ENCODE assay signal across 8 cellular contexts in the genomic region with DNA sequence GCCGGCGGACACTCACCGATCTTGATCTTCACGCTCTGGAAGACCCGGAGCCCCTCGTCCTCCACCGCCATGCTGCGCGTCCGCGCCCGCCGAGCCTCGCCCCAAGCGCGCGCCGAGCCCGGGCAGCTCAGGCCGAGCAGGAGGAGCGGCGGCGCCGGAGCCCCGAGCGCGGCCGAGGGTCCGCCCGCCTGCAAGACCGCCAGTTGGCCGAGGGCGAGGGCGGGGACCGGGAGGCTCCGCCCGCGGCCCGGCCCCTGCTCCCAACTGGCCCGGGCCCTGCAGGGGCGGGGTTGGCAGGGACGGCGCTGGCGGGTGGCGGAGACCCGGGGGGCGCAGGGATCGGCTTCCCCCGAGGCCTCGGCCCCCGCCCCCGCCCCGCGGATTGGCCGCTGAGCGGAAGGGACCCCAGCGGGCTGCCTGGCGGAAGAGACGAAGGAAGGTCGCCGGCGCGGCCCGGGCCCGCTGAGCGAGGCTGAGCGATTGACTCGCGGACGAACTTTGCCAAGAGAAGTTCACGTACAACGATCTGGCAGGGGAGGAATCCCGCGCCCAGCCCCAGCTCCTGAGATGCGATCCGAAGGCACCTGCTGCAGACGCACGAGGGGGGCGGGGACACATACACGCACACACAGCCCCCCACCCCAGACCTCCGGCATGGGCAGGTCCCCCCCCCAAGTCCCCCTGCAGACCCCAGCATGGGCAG. TPM values are rescaled to one million over a fixed set of nuclear protein-coding genes. Genes with fewer than 3 reads are reported as not detected.
DNase-seq lines count a peak whose midpoint lies in the region; ATAC-seq and TF ChIP-seq lines count a peak whose summit lies in the region.

A gene with protein sequence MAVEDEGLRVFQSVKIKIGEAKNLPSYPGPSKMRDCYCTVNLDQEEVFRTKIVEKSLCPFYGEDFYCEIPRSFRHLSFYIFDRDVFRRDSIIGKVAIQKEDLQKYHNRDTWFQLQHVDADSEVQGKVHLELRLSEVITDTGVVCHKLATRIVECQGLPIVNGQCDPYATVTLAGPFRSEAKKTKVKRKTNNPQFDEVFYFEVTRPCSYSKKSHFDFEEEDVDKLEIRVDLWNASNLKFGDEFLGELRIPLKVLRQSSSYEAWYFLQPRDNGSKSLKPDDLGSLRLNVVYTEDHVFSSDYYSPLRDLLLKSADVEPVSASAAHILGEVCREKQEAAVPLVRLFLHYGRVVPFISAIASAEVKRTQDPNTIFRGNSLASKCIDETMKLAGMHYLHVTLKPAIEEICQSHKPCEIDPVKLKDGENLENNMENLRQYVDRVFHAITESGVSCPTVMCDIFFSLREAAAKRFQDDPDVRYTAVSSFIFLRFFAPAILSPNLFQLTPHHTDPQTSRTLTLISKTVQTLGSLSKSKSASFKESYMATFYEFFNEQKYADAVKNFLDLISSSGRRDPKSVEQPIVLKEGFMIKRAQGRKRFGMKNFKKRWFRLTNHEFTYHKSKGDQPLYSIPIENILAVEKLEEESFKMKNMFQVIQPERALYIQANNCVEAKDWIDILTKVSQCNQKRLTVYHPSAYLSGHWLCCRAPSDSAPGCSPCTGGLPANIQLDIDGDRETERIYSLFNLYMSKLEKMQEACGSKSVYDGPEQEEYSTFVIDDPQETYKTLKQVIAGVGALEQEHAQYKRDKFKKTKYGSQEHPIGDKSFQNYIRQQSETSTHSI (minus strand): TSS at position 205 of the 703 bp plus-strand sequence. CDS start 134 bp downstream, at position 71.

- H3K9ac ChIP-seq in endodermal cell (ENCODE audit: extremely low read depth, low read length, poor library complexity, severe bottlenecking) = peak within 1 kb of the TSS; percentile 8

- H3K9me3 ChIP-seq in endodermal cell (ENCODE audit: control insufficient read depth, low read length) (no peaks in the 10 kb centered on the region), lung (ENCODE audit: control insufficient read depth in 2 of 2, insufficient read depth in 1 of 2, low read length in 1 of 2) (no peaks in the 10 kb centered on the region)

- peak; percentile 49 for ATAC-seq in GM18861 (IDR thresholded peaks at IDR 0.05; ENCODE audit: unreplicated experiment)
- ATAC-seq in HG03039 (IDR thresholded peaks at IDR 0.05; ENCODE audit: unreplicated experiment) = peak; percentile 69
- peak; percentile 57 for ATAC-seq in activated CD8-positive, alpha-beta T cell treated with anti-CD3 and anti-CD28 coated beads, Interleukin-2, amount 10 ng/mL, durations not matched to agents 7 days and 5 days
- ATAC-seq in lung (ENCODE audit: insufficient read depth, low FRiP score) = peak; percentile 81

- peak within 1 kb of the TSS; percentile 38 for H3K27ac ChIP-seq in endodermal cell (ENCODE audit: low read depth, low read length)
- peak within 1 kb of the TSS; percentile 43 to 93 for H3K27ac ChIP-seq in lung (ENCODE audit: low read depth in 1 of 2, low read length in 1 of 2)

- no peak for TF ChIP-seq CTCF in AG09319 (IDR thresholded peaks at IDR 0.05; ENCODE audit: low read depth, low read length)
- no peak for TF ChIP-seq CTCF in endodermal cell (conservative IDR thresholded peaks at IDR 0.05)
- TF ChIP-seq CTCF in lung (IDR thresholded peaks at IDR 0.05; ENCODE audit: control extremely low read depth, extremely low read depth) = no peak

- POLR2A ChIA-PET in activated CD8-positive, alpha-beta T cell treated with anti-CD3 and anti-CD28 coated beads, Interleukin-2, amount 10 ng/mL, durations not matched to agents 7 days and 5 days (lab: Charles Lee) = interaction anchor here (1.1 to 4.7 kb wide), 3 partner anchors 8 to 22 kb away, joined by 3 to 29 read pairs (median 19); no protein-coding TSS in a partner anchor

- H3K36me3 ChIP-seq in endodermal cell (ENCODE audit: control insufficient read depth, insufficient read depth, low read length) (no peaks in the 10 kb centered on the region), lung (ENCODE audit: control insufficient read depth in 2 of 2, insufficient read depth in 2 of 2, low read length in 2 of 2) (no peaks in the 10 kb centered on the region)

- H3K4me1 Mint-ChIP-seq in activated CD8-positive, alpha-beta T cell treated with anti-CD3 and anti-CD28 coated beads, Interleukin-2, amount 10 ng/mL, durations not matched to agents 7 days and 5 days (ENCODE audit: low read depth) = peaks cover 57% of the 10 kb centered on the region
- H3K4me1 Mint-ChIP-seq in endodermal cell = peaks cover 31% of the 10 kb centered on the region

- H3K4me3 ChIP-seq in endodermal cell (ENCODE audit: low read length) (peak within 1 kb of the TSS; percentile 87), lung (peak within 1 kb of the TSS; percentile 74)

- H3K27me3 Mint-ChIP-seq in activated CD8-positive, alpha-beta T cell treated with anti-CD3 and anti-CD28 coated beads, Interleukin-2, amount 10 ng/mL, durations not matched to agents 7 days and 5 days (ENCODE audit: low read depth) = peaks cover 20% of the 10 kb centered on the region
- H3K27me3 Mint-ChIP-seq in endodermal cell (ENCODE audit: insufficient read depth) = peaks cover 4% of the 10 kb centered on the region

- DNase-seq in AG09319 (ENCODE audit: extremely low read depth, low read depth) (peak; percentile 63), NCI-H345 (lab: John Stamatoyannopoulos, UW) (peak; percentile 78), endodermal cell (peak; percentile 94), lung (ENCODE audit: low spot score) (peak; percentile 51)
- DNase-seq in activated CD8-positive, alpha-beta T cell treated with anti-CD3 and anti-CD28 coated beads, Interleukin-2, amount 10 ng/mL, durations not matched to agents 7 days and 5 days = peak; percentile 61
- DNase-seq in stimulated activated naive CD4-positive, alpha-beta T cell treated with Interleukin-2 at 50 U/mL for 16 hours (lab: John Stamatoyannopoulos, UW) = peak; percentile 54

- H3K9me3 Mint-ChIP-seq in activated CD8-positive, alpha-beta T cell treated with anti-CD3 and anti-CD28 coated beads, Interleukin-2, amount 10 ng/mL, durations not matched to agents 7 days and 5 days (ENCODE audit: insufficient read depth) = no peaks in the 10 kb centered on the region
- no peaks in the 10 kb centered on the region for H3K9me3 Mint-ChIP-seq in endodermal cell

- peak within 1 kb of the TSS; percentile 91 for H3K27ac Mint-ChIP-seq in activated CD8-positive, alpha-beta T cell treated with anti-CD3 and anti-CD28 coated beads, Interleukin-2, amount 10 ng/mL, durations not matched to agents 7 days and 5 days
- peak within 1 kb of the TSS; percentile 58 for H3K27ac Mint-ChIP-seq in endodermal cell

- WGBS in endodermal cell (ENCODE audit: insufficient coverage in 1 of 2, insufficient read length in 1 of 2), 2 experiments = 0% methylated on average over 42 to 78 of the region's 81 CpGs
- WGBS in lung, 2 donors = 1% methylated on average over 22 to 81 of the region's 81 CpGs

- H3K4me3 Mint-ChIP-seq in activated CD8-positive, alpha-beta T cell treated with anti-CD3 and anti-CD28 coated beads, Interleukin-2, amount 10 ng/mL, durations not matched to agents 7 days and 5 days = peak within 1 kb of the TSS; percentile 96
- peak within 1 kb of the TSS; percentile 85 for H3K4me3 Mint-ChIP-seq in endodermal cell

- CTCF ChIA-PET in activated CD8-positive, alpha-beta T cell treated with anti-CD3 and anti-CD28 coated beads, Interleukin-2, amount 10 ng/mL, durations not matched to agents 7 days and 5 days (lab: Charles Lee) = no interaction called here

- peaks cover 22% of the 10 kb centered on the region for H3K36me3 Mint-ChIP-seq in activated CD8-positive, alpha-beta T cell treated with anti-CD3 and anti-CD28 coated beads, Interleukin-2, amount 10 ng/mL, durations not matched to agents 7 days and 5 days (ENCODE audit: low read depth)
- H3K36me3 Mint-ChIP-seq in endodermal cell (ENCODE audit: low read depth) = no peaks in the 10 kb centered on the region

- H3K27me3 ChIP-seq in endodermal cell (ENCODE audit: control insufficient read depth, insufficient read depth, low read length, poor library complexity, severe bottlenecking) (peaks cover 6% of the 10 kb centered on the region), lung (ENCODE audit: control insufficient read depth, insufficient read depth) (no peaks in the 10 kb centered on the region)

- peaks cover 12% of the 10 kb centered on the region for H3K4me1 ChIP-seq in endodermal cell (ENCODE audit: control insufficient read depth, insufficient read depth, low read length)
- peaks cover 13 to 20% of the 10 kb centered on the region in 2 donors for H3K4me1 ChIP-seq in lung (ENCODE audit: control insufficient read depth in 2 of 2, insufficient read depth in 2 of 2, low read length in 2 of 2)

RNA-seq across cellular contexts. Expression of the gene that starts here (rescaled TPM):
- 10 to 100 TPM; 36.9 to 39.3 TPM for total RNA-seq in activated CD8-positive, alpha-beta T cell treated with anti-CD3 and anti-CD28 coated beads, Interleukin-2, amount 10 ng/mL, durations not matched to agents 7 days and 5 days
- 10 to 100 TPM in 1 of 2 donors, 1 to 10 TPM in 1; 6.3 to 12.0 TPM for total RNA-seq in endodermal cell
- 27.0 TPM for polyA plus RNA-seq in endodermal cell (2013, experiment 1 of 2)
- 25.2 TPM for polyA plus RNA-seq in endodermal cell (2013, experiment 2 of 2)
- total RNA-seq in lung = 10 to 100 TPM; 16.4 to 22.8 TPM
- polyA plus RNA-seq in lung = 10 to 100 TPM in 1 of 2 donors, 1 to 10 TPM in 1; 7.4 to 15.9 TPM

Comparison
In these comparisons a context has a peak if more than half of its experiments do, and no peak if none do; other contexts are left out.
1. Peak in every context shown above with its lines: DNase-seq, ATAC-seq, H3K4me3 ChIP-seq and H3K27ac ChIP-seq.